In genomic region chr3:142977399-142977728, GRCh38 we compare ENCODE assay signal across 20 cellular contexts. TPM values are rescaled to one million over a fixed set of nuclear protein-coding genes. Genes with fewer than 3 reads are reported as not detected.
DNase-seq lines count a peak whose midpoint lies in the region; TF ChIP-seq lines count a peak whose summit lies in the region.
"Had no signal": no experiment of that assay in that cellular context is flagged by ENCODE, and none has a peak within 500 bp of the region (broad histone marks: within the 10 kb centered on the region; RNA-seq: fewer than 3 reads in every experiment).

No MANE protein-coding gene starts in this region.

- peaks cover 27% of the 10 kb centered on the region for H3K4me1 Mint-ChIP-seq in HFFc6 (ENCODE audit: low read depth)
- H3K4me1 Mint-ChIP-seq: activated naive CD4-positive, alpha-beta T cell treated with anti-CD3 and anti-CD28 coated beads, Interleukin-2, amount 50 U/mL, for 24 hours; naive thymus-derived CD4-positive, alpha-beta T cell had no signal

- H3K4me3 Mint-ChIP-seq in HFFc6, result peak overlapping the region; percentile 52
- H3K4me3 Mint-ChIP-seq: activated naive CD4-positive, alpha-beta T cell treated with anti-CD3 and anti-CD28 coated beads, Interleukin-2, amount 50 U/mL, for 24 hours; brain; naive thymus-derived CD4-positive, alpha-beta T cell; T-helper 2 cell treated with Interferon-gamma antibody and Interleukin-4, amounts not matched to agents 5 μg/mL and 100 μg/mL, for 36 hours had no signal

- H3K27me3 ChIP-seq in adrenal gland (no peaks in the 10 kb centered on the region), kidney epithelial cell (ENCODE audit: control insufficient read depth, insufficient read depth, low read length) (no peaks in the 10 kb centered on the region), A673 (replicated peaks; ENCODE audit: insufficient read depth, low read depth, low read length, poor library complexity) (no peaks in the 10 kb centered on the region)

- H3K36me3 ChIP-seq in adrenal gland (replicated peaks in 1 of 2), result no peaks in the 10 kb centered on the region
- H3K36me3 ChIP-seq in kidney epithelial cell (ENCODE audit: control insufficient read depth, insufficient read depth, low read length), result no peaks in the 10 kb centered on the region
- no peaks in the 10 kb centered on the region for H3K36me3 ChIP-seq in A673 (ENCODE audit: insufficient read depth, low read length, poor library complexity, severe bottlenecking)

- peak overlapping the region in 3 of 5 donors; percentile 17 to 80 (median 72) for H3K27ac ChIP-seq in adrenal gland
- H3K27ac ChIP-seq in A673 (ENCODE audit: low read depth, low read length, poor library complexity, severe bottlenecking), result no peak overlapping the region

- CTCF ChIA-PET in A673 (lab: Charles Lee), result no interaction called here

- BruUV-seq in A673 (replicated peaks; lab: Mats Ljungman, UMichigan), result no TSS peak

- POLR2A ChIA-PET in A673 (lab: Charles Lee; ENCODE audit: low non-redundant PET), result no interaction called here

- intact Hi-C loops in adrenal gland (cut with DNase I), result no loop called here
- intact Hi-C loops in A673 (cut with micrococcal nuclease; ENCODE audit: unreplicated experiment), result no loop called here

- no peaks in the 10 kb centered on the region for H3K9me3 ChIP-seq in adrenal gland (replicated peaks in 1 of 3)
- H3K9me3 ChIP-seq in A673 (ENCODE audit: low read depth, low read length, poor library complexity, severe bottlenecking), result no peaks in the 10 kb centered on the region

- H3K36me3 Mint-ChIP-seq in HFFc6 (ENCODE audit: low read depth), result no peaks in the 10 kb centered on the region
- H3K36me3 Mint-ChIP-seq: activated naive CD4-positive, alpha-beta T cell treated with anti-CD3 and anti-CD28 coated beads, Interleukin-2, amount 50 U/mL, for 24 hours; brain; naive thymus-derived CD4-positive, alpha-beta T cell had no signal

- no peak for TF ChIP-seq CTCF in HFFc6 (IDR thresholded peaks at IDR 0.05)
- no peak for TF ChIP-seq CTCF in adrenal gland (IDR thresholded peaks at IDR 0.05)
- TF ChIP-seq CTCF in kidney epithelial cell (IDR thresholded peaks at IDR 0.05; ENCODE audit: insufficient read depth, low read length, poor library complexity, severe bottlenecking), result no peak
- no peak for TF ChIP-seq CTCF in A673 (conservative IDR thresholded peaks at IDR 0.05; ENCODE audit: low read depth, low read length)

- H3K27ac Mint-ChIP-seq in HFFc6, result peak overlapping the region; percentile 78
- H3K27ac Mint-ChIP-seq: activated naive CD4-positive, alpha-beta T cell treated with anti-CD3 and anti-CD28 coated beads, Interleukin-2, amount 50 U/mL, for 24 hours; naive thymus-derived CD4-positive, alpha-beta T cell; T-helper 2 cell treated with Interferon-gamma antibody and Interleukin-4, amounts not matched to agents 5 μg/mL and 100 μg/mL, for 36 hours had no signal

- H3K4me3 ChIP-seq in adrenal gland, result no peak overlapping the region
- no peak overlapping the region for H3K4me3 ChIP-seq in kidney epithelial cell (ENCODE audit: low read depth, low read length)
- H3K4me3 ChIP-seq in A673 (ENCODE audit: low read depth, low read length, poor library complexity, severe bottlenecking), result no peak overlapping the region
- H3K4me3 ChIP-seq: GM12878, lung had no signal

- no peak for TF ChIP-seq POLR2A in adrenal gland (IDR thresholded peaks at IDR 0.05)

- WGBS in adrenal gland, 4 donors, result 33 to 53% (median 45%) methylated on average over 1 of the region's 1 CpG

- peaks cover 0 to 13% of the 10 kb centered on the region in 2 donors for H3K4me1 ChIP-seq in adrenal gland (replicated peaks in 1 of 2)
- no peaks in the 10 kb centered on the region for H3K4me1 ChIP-seq in A673 (ENCODE audit: insufficient read depth, low read length, poor library complexity, severe bottlenecking)

- DNase-seq in AG20443 (ENCODE audit: low spot score) (peak; percentile 43), HFFc6 (peak; percentile 39), adrenal gland (peak in 1 of 7 donors; percentile 37), kidney epithelial cell (ENCODE audit: low read depth) (peak; percentile 47), NCI-H446 treated with DMSO at 0.1 percent for 48 hours (lab: John Stamatoyannopoulos, UW) (no peak), ecto neural progenitor cell (ENCODE audit: low spot score) (no peak), A673 (ENCODE audit: low spot score) (no peak), NCI-H1436 treated with DMSO at 0.1 percent for 48 hours (lab: John Stamatoyannopoulos, UW) (no peak)
- DNase-seq: activated T-cell treated with anti-CD3 and anti-CD28 coated beads, Interleukin-2, amount 50 U/mL, for 48 hours; glutamatergic neuron; naive thymus-derived CD4-positive, alpha-beta T cell; NCI-H1930; NCI-H526 had no signal

- peaks cover 5% of the 10 kb centered on the region for H3K27me3 Mint-ChIP-seq in HFFc6 (ENCODE audit: insufficient read depth)

- no peaks in the 10 kb centered on the region for H3K9me3 Mint-ChIP-seq in HFFc6
- H3K9me3 Mint-ChIP-seq: activated naive CD4-positive, alpha-beta T cell treated with anti-CD3 and anti-CD28 coated beads, Interleukin-2, amount 50 U/mL, for 24 hours; brain; naive thymus-derived CD4-positive, alpha-beta T cell; T-helper 2 cell treated with Interferon-gamma antibody and Interleukin-4, amounts not matched to agents 5 μg/mL and 100 μg/mL, for 36 hours had no signal

RNA-seq across cellular contexts. Expression of gene PAQR9, which starts 13.9 kb away (rescaled TPM):
- under 1 TPM in 4 of 6 experiments, not detected in 2; 0.11 to 0.30 (median 0.17) TPM for total RNA-seq in HFFc6 (2021; fragmentation: NEBNext Ultra II Directional; extraction: Animal tissue kit (Norgen Biotek cat#: 25700))
- total RNA-seq in adrenal gland (under 1 TPM in 4 of 8 donors, not detected in 4; 0.13 to 0.57 (median 0.16) TPM), kidney epithelial cell (0.08 and 0.48 TPM in 2 replicates), A673 (2021) (0.19 and 0.28 TPM in 2 replicates)
- polyA plus RNA-seq in adrenal gland, result under 1 TPM in 1 of 3 donors, not detected in 2; 0.20 TPM
- total RNA-seq: dermis blood vessel endothelial cell; GM12878; lung; naive thymus-derived CD4-positive, alpha-beta T cell; subcutaneous adipose tissue had no signal
- polyA plus RNA-seq: GM12878; lung; naive thymus-derived CD4-positive, alpha-beta T cell had no signal

RNA-seq across cellular contexts. Expression of gene U2SURP, which starts 24.0 kb away (rescaled TPM):
- 10 to 100 TPM; 55.3 to 71.4 (median 67.1) TPM for total RNA-seq in HFFc6 (2021; fragmentation: NEBNext Ultra II Directional; extraction: Animal tissue kit (Norgen Biotek cat#: 25700))
- 10 to 100 TPM; 18.6 to 77.2 (median 53.8) TPM for total RNA-seq in adrenal gland
- polyA plus RNA-seq in adrenal gland, result 10 to 100 TPM; 46.3 to 87.8 (median 61.6) TPM
- total RNA-seq in kidney epithelial cell, result 56.1 and 60.6 TPM in 2 replicates
- total RNA-seq in A673 (2021), result 164 and 165 TPM in 2 replicates

Comparison
In these comparisons a context has a peak if more than half of its experiments do, and no peak if none do; other contexts are left out.
1. DNase-seq: peak in AG20443 (single experiment), HFFc6 (single experiment) and kidney epithelial cell (single experiment); none in NCI-H446 treated with DMSO at 0.1 percent for 48 hours (single experiment), ecto neural progenitor cell (single experiment), A673 (single experiment) and NCI-H1436 treated with DMSO at 0.1 percent for 48 hours (single experiment).